In the genomic region with DNA sequence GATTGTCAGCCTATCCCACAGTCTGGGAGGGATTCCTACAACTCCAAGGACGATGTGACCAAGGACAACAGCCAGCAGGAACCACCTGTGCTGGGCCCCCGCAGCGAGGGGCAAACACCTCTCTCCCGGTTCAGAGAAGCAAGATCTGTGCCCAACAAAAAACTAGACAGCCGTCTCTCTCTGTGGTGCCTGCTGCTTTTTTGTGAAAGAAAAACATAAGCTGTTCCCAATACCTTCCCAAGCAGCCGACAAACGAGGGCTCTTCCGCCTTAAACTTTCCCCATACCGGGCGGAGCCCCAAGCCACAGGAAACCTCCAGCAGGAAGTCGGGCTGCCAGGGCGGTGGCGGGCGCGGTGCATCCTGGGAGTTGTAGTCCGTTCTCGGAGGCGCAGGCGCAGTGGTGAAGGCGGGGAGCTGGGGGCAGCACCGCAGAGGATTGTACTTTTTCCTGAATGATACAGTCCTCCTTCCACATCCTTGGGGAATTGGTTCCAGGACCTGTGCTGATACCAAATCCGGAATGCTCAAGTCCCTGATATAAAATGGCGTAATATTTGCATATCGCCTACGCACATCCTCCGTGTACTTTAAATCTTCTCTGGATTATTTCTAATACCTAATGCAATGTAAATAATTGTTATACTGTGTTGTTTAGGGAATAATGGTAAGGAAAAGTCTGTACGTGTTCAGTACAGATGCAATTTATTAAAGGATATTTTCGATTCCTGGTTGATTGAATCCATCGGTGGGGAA, we compare ENCODE assay signal across 1 cellular context.
TF ChIP-seq lines count a peak whose summit lies in the region.

No MANE protein-coding gene starts in this region.

TF ChIP-seq in HepG2, 621 proteins besides CTCF, POLR2A, EP300 and RAD21 (continued from another document and continues in another):
- TF ChIP-seq SRSF9 (IDR thresholded peaks at IDR 0.05; ENCODE audit: borderline replicate concordance, insufficient read depth, low read depth, low read length, poor library complexity, severe bottlenecking) (no peak), HDAC1 (CRISPR knock-in tag; IDR thresholded peaks at IDR 0.05) (peak; percentile 55), TEAD3 (CRISPR knock-in tag; optimal IDR thresholded peaks at IDR 0.05; ENCODE audit: borderline replicate concordance) (peak; percentile 39), ZBTB38 (CRISPR knock-in tag; IDR thresholded peaks at IDR 0.05) (no peak), MLXIP (CRISPR knock-in tag; IDR thresholded peaks at IDR 0.05; ENCODE audit: borderline replicate concordance) (no peak), PRMT3 (CRISPR knock-in tag; IDR thresholded peaks at IDR 0.05; ENCODE audit: borderline replicate concordance, low read depth) (no peak), HOXA3 (CRISPR knock-in tag; IDR thresholded peaks at IDR 0.05) (no peak), HHEX (CRISPR knock-in tag; IDR thresholded peaks at IDR 0.05) (no peak), ZBTB7A (CRISPR knock-in tag; IDR thresholded peaks at IDR 0.05) (no peak), AHR (CRISPR knock-in tag; IDR thresholded peaks at IDR 0.05) (no peak), ZBTB44 (CRISPR knock-in tag; IDR thresholded peaks at IDR 0.05) (no peak), NFKBIZ (CRISPR knock-in tag; IDR thresholded peaks at IDR 0.05) (no peak), SMAD9 (CRISPR knock-in tag; IDR thresholded peaks at IDR 0.05) (no peak), ZBTB34 (CRISPR knock-in tag; IDR thresholded peaks at IDR 0.05) (no peak), TBX2 (CRISPR knock-in tag; IDR thresholded peaks at IDR 0.05; ENCODE audit: borderline replicate concordance) (peak; percentile 68; the same call in 1 of the 2 replicates), SMYD3 (CRISPR knock-in tag; IDR thresholded peaks at IDR 0.05) (no peak), FOXC1 (CRISPR knock-in tag; IDR thresholded peaks at IDR 0.05; ENCODE audit: borderline replicate concordance) (no peak), ISL2 (CRISPR knock-in tag; IDR thresholded peaks at IDR 0.05) (peak; percentile 28; the same call in 1 of the 2 replicates), IKZF5 (CRISPR knock-in tag; IDR thresholded peaks at IDR 0.05) (peak; percentile 45; the same call in 1 of the 2 replicates), AHDC1 (CRISPR knock-in tag; IDR thresholded peaks at IDR 0.05; ENCODE audit: borderline replicate concordance) (peak; percentile 50; the same call in 1 of the 2 replicates), ZKSCAN8 (CRISPR knock-in tag; IDR thresholded peaks at IDR 0.05; ENCODE audit: borderline replicate concordance) (no peak), NFE2L2 (IDR thresholded peaks at IDR 0.05; ENCODE audit: low read length) (no peak), MTA1 (CRISPR knock-in tag; IDR thresholded peaks at IDR 0.05; ENCODE audit: borderline replicate concordance) (no peak), ZNF691 (CRISPR knock-in tag; IDR thresholded peaks at IDR 0.05; ENCODE audit: borderline replicate concordance, low read depth) (no peak), ZNF790 (CRISPR knock-in tag; IDR thresholded peaks at IDR 0.05; ENCODE audit: borderline replicate concordance) (no peak), HDAC2 (CRISPR knock-in tag; IDR thresholded peaks at IDR 0.05) (no peak), FOXK1 (CRISPR knock-in tag; IDR thresholded peaks at IDR 0.05; ENCODE audit: borderline replicate concordance, low read depth) (peak; percentile 28; the same call in 1 of the 2 replicates), HOMEZ (CRISPR knock-in tag; IDR thresholded peaks at IDR 0.05; ENCODE audit: low read depth) (no peak), ONECUT2 (CRISPR knock-in tag; IDR thresholded peaks at IDR 0.05) (no peak), NRL (CRISPR knock-in tag; IDR thresholded peaks at IDR 0.05; ENCODE audit: borderline replicate concordance) (no peak), RARA (CRISPR knock-in tag; IDR thresholded peaks at IDR 0.05) (no peak), ELF3 (CRISPR knock-in tag; IDR thresholded peaks at IDR 0.05) (peak; percentile 96), MED13 (CRISPR knock-in tag; IDR thresholded peaks at IDR 0.05) (no peak), ZNF784 (CRISPR knock-in tag; IDR thresholded peaks at IDR 0.05; ENCODE audit: borderline replicate concordance) (peak; percentile 58; the same call in 1 of the 2 replicates), SOX13 (IDR thresholded peaks at IDR 0.05) (no peak), SOX13 (CRISPR knock-in tag; conservative IDR thresholded peaks at IDR 0.05 in 1 of 2, IDR thresholded peaks at IDR 0.05 in 1 of 2) (peak in 1 of 2 experiments; percentile 16; a peak in 1 of 4 replicates), HMG20B (CRISPR knock-in tag; conservative IDR thresholded peaks at IDR 0.05) (no peak), SP2 (CRISPR knock-in tag; IDR thresholded peaks at IDR 0.05) (no peak)
- TF ChIP-seq, protein P1, sequence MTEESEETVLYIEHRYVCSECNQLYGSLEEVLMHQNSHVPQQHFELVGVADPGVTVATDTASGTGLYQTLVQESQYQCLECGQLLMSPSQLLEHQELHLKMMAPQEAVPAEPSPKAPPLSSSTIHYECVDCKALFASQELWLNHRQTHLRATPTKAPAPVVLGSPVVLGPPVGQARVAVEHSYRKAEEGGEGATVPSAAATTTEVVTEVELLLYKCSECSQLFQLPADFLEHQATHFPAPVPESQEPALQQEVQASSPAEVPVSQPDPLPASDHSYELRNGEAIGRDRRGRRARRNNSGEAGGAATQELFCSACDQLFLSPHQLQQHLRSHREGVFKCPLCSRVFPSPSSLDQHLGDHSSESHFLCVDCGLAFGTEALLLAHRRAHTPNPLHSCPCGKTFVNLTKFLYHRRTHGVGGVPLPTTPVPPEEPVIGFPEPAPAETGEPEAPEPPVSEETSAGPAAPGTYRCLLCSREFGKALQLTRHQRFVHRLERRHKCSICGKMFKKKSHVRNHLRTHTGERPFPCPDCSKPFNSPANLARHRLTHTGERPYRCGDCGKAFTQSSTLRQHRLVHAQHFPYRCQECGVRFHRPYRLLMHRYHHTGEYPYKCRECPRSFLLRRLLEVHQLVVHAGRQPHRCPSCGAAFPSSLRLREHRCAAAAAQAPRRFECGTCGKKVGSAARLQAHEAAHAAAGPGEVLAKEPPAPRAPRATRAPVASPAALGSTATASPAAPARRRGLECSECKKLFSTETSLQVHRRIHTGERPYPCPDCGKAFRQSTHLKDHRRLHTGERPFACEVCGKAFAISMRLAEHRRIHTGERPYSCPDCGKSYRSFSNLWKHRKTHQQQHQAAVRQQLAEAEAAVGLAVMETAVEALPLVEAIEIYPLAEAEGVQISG (CRISPR knock-in tag; IDR thresholded peaks at IDR 0.05), result peak; percentile 80
